5 cellular contexts compared by ENCODE assay signal in the genomic region with DNA sequence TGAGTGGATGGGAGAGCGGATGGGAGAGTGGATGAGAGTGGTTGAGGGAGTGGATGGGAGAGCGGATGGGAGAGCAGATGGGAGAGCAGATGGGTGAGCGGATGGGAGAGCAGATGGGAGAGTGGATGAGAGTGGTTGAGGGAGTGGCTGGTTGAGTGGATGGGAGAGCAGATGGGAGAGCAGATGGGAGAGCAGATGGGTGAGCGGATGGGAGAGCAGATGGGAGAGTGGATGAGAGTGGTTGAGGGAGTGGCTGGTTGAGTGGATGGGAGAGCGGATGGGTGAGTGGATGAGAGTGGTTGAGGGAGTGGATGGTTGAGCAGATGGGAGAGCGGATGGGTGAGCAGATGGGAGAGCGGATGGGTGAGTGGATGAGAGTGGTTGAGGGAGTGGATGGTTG. TPM values are rescaled to one million over a fixed set of nuclear protein-coding genes. Genes with fewer than 3 reads are reported as not detected.
"Had no signal": no experiment of that assay in that cellular context is flagged by ENCODE, and none has a peak within 500 bp of the region (broad histone marks: within the 10 kb centered on the region; RNA-seq: fewer than 3 reads in every experiment).

No MANE protein-coding gene starts in this region.

RNA-seq across cellular contexts. Expression of a gene that starts 9.7 kb away (rescaled TPM):
- total RNA-seq: M059J, Right ventricle myocardium inferior, RPMI7951, SJCRH30, SK-MEL-5 had no signal
